ENCODE assay signal across 8 cellular contexts in genomic region chrX:135521405-135522131, GRCh38. TPM values are rescaled to one million over a fixed set of nuclear protein-coding genes. Genes with fewer than 3 reads are reported as not detected.
DNase-seq lines count a peak whose midpoint lies in the region; ATAC-seq and TF ChIP-seq lines count a peak whose summit lies in the region.

No MANE protein-coding gene starts in this region.

- POLR2A ChIA-PET in T-cell (lab: Charles Lee), result interaction anchor here in 1 of 2 donors (0.5 to 1.0 kb wide), 2 partner anchors 10 to 50 kb away, joined by 3 to 4 read pairs; no protein-coding TSS in a partner anchor

- no peak for TF ChIP-seq CTCF in GM12865 (IDR thresholded peaks at IDR 0.05; ENCODE audit: insufficient read depth, low read depth, low read length, missing control alignments)
- no peak for TF ChIP-seq CTCF in uterus (IDR thresholded peaks at IDR 0.05)

- H3K36me3 ChIP-seq in uterus, result no peaks in the 10 kb centered on the region

- peaks cover 0 to 10% of the 10 kb centered on the region in 2 donors for H3K27me3 Mint-ChIP-seq in T-cell

- ATAC-seq in HG02759 (IDR thresholded peaks at IDR 0.05; ENCODE audit: unreplicated experiment) (peak; percentile 77), T-cell (replicated peaks in 1 of 4) (peak; percentile 69 to 79 (median 73)), left ventricle myocardium superior (peak; percentile 95)

- H3K27ac ChIP-seq in uterus, result peak overlapping the region; percentile 96 to 97

- CTCF ChIA-PET in T-cell (lab: Charles Lee), result interaction anchor here in 1 of 2 donors (0.6 to 0.9 kb wide), 2 partner anchors 23 to 220 kb away, joined by 3 to 4 read pairs; no protein-coding TSS in a partner anchor

- intact Hi-C loops in left ventricle myocardium superior (cut with micrococcal nuclease), result no loop called here
- intact Hi-C loops in uterus (cut with DNase I; ENCODE audit: low total_unique reads), result no loop called here

- peaks cover 43 to 47% (median 43%) of the 10 kb centered on the region in 3 donors for H3K4me1 Mint-ChIP-seq in T-cell

- DNase-seq in GM12865 (ENCODE audit: low read depth) (peak; percentile 93), NCI-H1417 treated with DMSO at 0.1 percent for 48 hours (lab: John Stamatoyannopoulos, UW) (peak; percentile 17), T-cell (peak; percentile 51 to 85 (median 78)), amniotic epithelial cell (ENCODE audit: low read depth) (peak; percentile 93), left ventricle myocardium superior (peak; percentile 86), putamen (ENCODE audit: low spot score) (peak; percentile 85), uterus (peak; percentile 85 to 88)

- no peaks in the 10 kb centered on the region for H3K27me3 ChIP-seq in uterus

- no peaks in the 10 kb centered on the region for H3K9me3 Mint-ChIP-seq in T-cell

- peaks cover 9% of the 10 kb centered on the region for H3K36me3 Mint-ChIP-seq in T-cell

- no peaks in the 10 kb centered on the region for H3K4me1 ChIP-seq in uterus

- H3K4me3 Mint-ChIP-seq in T-cell, result peak overlapping the region; percentile 96 to 98 (median 97)

- TF ChIP-seq POLR2A in uterus (IDR thresholded peaks at IDR 0.05), result peak; percentile 49 to 59

- peak overlapping the region; percentile 95 to 97 for H3K27ac Mint-ChIP-seq in T-cell

- H3K4me3 ChIP-seq in GM12865 (ENCODE audit: low read depth, low read length), result peak overlapping the region; percentile 71
- peak overlapping the region; percentile 65 to 81 for H3K4me3 ChIP-seq in uterus

- H3K9me3 ChIP-seq in uterus, result no peaks in the 10 kb centered on the region

RNA-seq across cellular contexts. Expression of gene INTS6L, which starts 1.1 kb away (rescaled TPM):
- total RNA-seq in T-cell (10 to 100 TPM; 28.6 to 41.8 (median 30.4) TPM), left ventricle myocardium superior (3.2 TPM), uterus (10 to 100 TPM; 14.4 to 26.1 (median 22.6) TPM)

Comparison
In these comparisons a context has a peak if more than half of its experiments do, and no peak if none do; other contexts are left out.
1. Peak in every context shown above with its lines: DNase-seq, ATAC-seq, H3K4me3 ChIP-seq and H3K27ac ChIP-seq.
2. DNase-seq: peak in every context shown above with its lines; median percentile 93 in GM12865; 93 in amniotic epithelial cell; 86 in uterus; 86 in left ventricle myocardium superior; 85 in putamen; 78 in T-cell; 17 in NCI-H1417 treated with DMSO at 0.1 percent for 48 hours.